8 cellular contexts compared by ENCODE assay signal in genomic region chr6:14066782-14067406, GRCh38. TPM values are rescaled to one million over a fixed set of nuclear protein-coding genes. Genes with fewer than 3 reads are reported as not detected.
DNase-seq lines count a peak whose midpoint lies in the region; ATAC-seq, FAIRE-seq and TF ChIP-seq lines count a peak whose summit lies in the region.

No MANE protein-coding gene starts in this region.

- no peak for DNase-seq in D721Med (ENCODE audit: insufficient read length, low spot score)
- DNase-seq in NB4 (ENCODE audit: low read depth): peak; percentile 74
- DNase-seq in SK-N-SH: peak; percentile 67
- DNase-seq in epithelial cell of esophagus (ENCODE audit: low read depth): peak; percentile 77
- peak; percentile 13 for DNase-seq in mucosa of gallbladder (ENCODE audit: low spot score)
- DNase-seq in effector CD8-positive, alpha-beta T cell (lab: John Stamatoyannopoulos, UW): no peak
- DNase-seq in NK-92 treated with Interleukin-12 subunit alpha and Interleukin-12 subunit beta, amount 100 ng/mL, for 24 hours (lab: John Stamatoyannopoulos, UW): no peak

- H3K4me3 ChIP-seq in NB4 (ENCODE audit: low read depth, low read length): no peak overlapping the region
- peak overlapping the region in 1 of 2 experiments; percentile 12; a peak in 1 of 4 replicates for H3K4me3 ChIP-seq in SK-N-SH (ENCODE audit: low read depth in 2 of 2, low read length in 1 of 2)
- no peak overlapping the region for H3K4me3 ChIP-seq in epithelial cell of esophagus (ENCODE audit: low read length)

- 8% methylated on average over 5 of the region's 5 CpGs for WGBS in SK-N-SH (ENCODE audit: low lambda C conversion rate)

- H3K79me2 ChIP-seq in SK-N-SH (ENCODE audit: insufficient read depth): no peaks in the 10 kb centered on the region

- peak; percentile 47 for ATAC-seq in GM21381 (IDR thresholded peaks at IDR 0.05; ENCODE audit: unreplicated experiment)

- H3K9ac ChIP-seq in SK-N-SH: no peak overlapping the region

- no peaks in the 10 kb centered on the region for H3K4me1 ChIP-seq in SK-N-SH (ENCODE audit: control insufficient read depth in 1 of 2, insufficient read depth in 2 of 2, low read depth in 1 of 2, low read length in 1 of 2)

- TF ChIP-seq POLR2A in NB4 (IDR thresholded peaks at IDR 0.05; ENCODE audit: extremely low read depth, insufficient read length): no peak

- H3K27ac ChIP-seq in SK-N-SH (ENCODE audit: low read depth in 2 of 2, low read length in 1 of 2): no peak overlapping the region

- POLR2A ChIA-PET in SK-N-SH (lab: Yijun Ruan, JAX): no interaction called here

- TF ChIP-seq CTCF in D721Med (IDR thresholded peaks at IDR 0.05; ENCODE audit: insufficient read depth, missing control alignments) (peak; percentile 78), NB4 (IDR thresholded peaks at IDR 0.05; ENCODE audit: low read depth, low read length) (peak; percentile 51), SK-N-SH (IDR thresholded peaks at IDR 0.05) (peak; percentile 76), epithelial cell of esophagus (IDR thresholded peaks at IDR 0.05; ENCODE audit: insufficient read depth, low read depth, low read length, missing control alignments) (peak; percentile 63)

- no peak overlapping the region for H3K4me2 ChIP-seq in SK-N-SH

- no peaks in the 10 kb centered on the region for H4K20me1 ChIP-seq in SK-N-SH (ENCODE audit: insufficient read depth)

- no peaks in the 10 kb centered on the region for H3K9me3 ChIP-seq in SK-N-SH

- no peaks in the 10 kb centered on the region for H3F3A ChIP-seq in SK-N-SH (replicated peaks; ENCODE audit: insufficient read depth)

- H3K27me3 ChIP-seq in SK-N-SH (ENCODE audit: insufficient read depth): no peaks in the 10 kb centered on the region

- CTCF ChIA-PET in SK-N-SH (lab: Yijun Ruan, JAX): interaction anchor here (0.6 to 10.5 kb wide), 66 partner anchors 8 to 1560 kb away, joined by 3 to 155 read pairs (median 4); partner anchors contain the start of genes RNF182 and SIRT5

- TF ChIP-seq RAD21 in SK-N-SH (IDR thresholded peaks at IDR 0.05; ENCODE audit: low read length): peak; percentile 94

- no peaks in the 10 kb centered on the region for H3K36me3 ChIP-seq in SK-N-SH (replicated peaks in 1 of 2; ENCODE audit: control insufficient read depth in 1 of 2, insufficient read depth in 2 of 2, low read length in 1 of 2)

- peak; percentile 83 for FAIRE-seq in D721Med (lab: Jason Lieb, UNC)

- peak overlapping the region; percentile 77 for H2AFZ ChIP-seq in SK-N-SH (ENCODE audit: low read depth)

- TF ChIP-seq EP300 in SK-N-SH (IDR thresholded peaks at IDR 0.05; ENCODE audit: borderline replicate concordance in 1 of 2, low read depth in 1 of 2, low read length in 1 of 2): no peak

- no peaks in the 10 kb centered on the region for H3K9me2 ChIP-seq in SK-N-SH

TF ChIP-seq in SK-N-SH, 30 proteins besides CTCF, POLR2A, EP300 and RAD21:
- TF ChIP-seq FOXM1 (IDR thresholded peaks at IDR 0.05; ENCODE audit: low read depth) (no peak), POLR2AphosphoS5 (IDR thresholded peaks at IDR 0.05; ENCODE audit: low read depth, low read length) (no peak), PBX3 (IDR thresholded peaks at IDR 0.05) (no peak), GATA2 (CRISPR knock-in tag; IDR thresholded peaks at IDR 0.05) (peak; percentile 77), NFIC (IDR thresholded peaks at IDR 0.05; ENCODE audit: borderline replicate concordance) (peak; percentile 41; the same call in 1 of the 2 replicates), SMC3 (IDR thresholded peaks at IDR 0.05; ENCODE audit: low read depth, low read length) (peak; percentile 82), ZBTB33 (IDR thresholded peaks at IDR 0.05; ENCODE audit: borderline replicate concordance, low read depth) (no peak)

RNA-seq across cellular contexts. Expression of gene CD83, which starts 50.7 kb away (rescaled TPM):
- polyA plus RNA-seq in SK-N-SH (2012; rRNA removed): 1.9 and 2.0 TPM in 2 replicates
- polyA plus RNA-seq in SK-N-SH (2012; cell fraction: cytosol; rRNA removed): 2.4 and 2.6 TPM in 2 replicates
- 0.81 and 1.1 TPM in 2 replicates for polyA plus RNA-seq in SK-N-SH (2012; cell fraction: nucleus; rRNA removed)
- total RNA-seq in mucosa of gallbladder: 5.8 TPM

Comparison
In these comparisons a context has a peak if more than half of its experiments do, and no peak if none do; other contexts are left out.
1. DNase-seq: peak in NB4 (single experiment), SK-N-SH (single experiment), epithelial cell of esophagus (single experiment) and mucosa of gallbladder (single experiment); none in D721Med (single experiment), effector CD8-positive, alpha-beta T cell (single experiment) and NK-92 treated with Interleukin-12 subunit alpha and Interleukin-12 subunit beta, amount 100 ng/mL, for 24 hours (single experiment).
2. Peak in every context shown above with its lines, with median percentiles within 50 percentile points of each other: CTCF ChIP-seq.